Comparison of ENCODE assay signal across 1 cellular context in the genomic region with DNA sequence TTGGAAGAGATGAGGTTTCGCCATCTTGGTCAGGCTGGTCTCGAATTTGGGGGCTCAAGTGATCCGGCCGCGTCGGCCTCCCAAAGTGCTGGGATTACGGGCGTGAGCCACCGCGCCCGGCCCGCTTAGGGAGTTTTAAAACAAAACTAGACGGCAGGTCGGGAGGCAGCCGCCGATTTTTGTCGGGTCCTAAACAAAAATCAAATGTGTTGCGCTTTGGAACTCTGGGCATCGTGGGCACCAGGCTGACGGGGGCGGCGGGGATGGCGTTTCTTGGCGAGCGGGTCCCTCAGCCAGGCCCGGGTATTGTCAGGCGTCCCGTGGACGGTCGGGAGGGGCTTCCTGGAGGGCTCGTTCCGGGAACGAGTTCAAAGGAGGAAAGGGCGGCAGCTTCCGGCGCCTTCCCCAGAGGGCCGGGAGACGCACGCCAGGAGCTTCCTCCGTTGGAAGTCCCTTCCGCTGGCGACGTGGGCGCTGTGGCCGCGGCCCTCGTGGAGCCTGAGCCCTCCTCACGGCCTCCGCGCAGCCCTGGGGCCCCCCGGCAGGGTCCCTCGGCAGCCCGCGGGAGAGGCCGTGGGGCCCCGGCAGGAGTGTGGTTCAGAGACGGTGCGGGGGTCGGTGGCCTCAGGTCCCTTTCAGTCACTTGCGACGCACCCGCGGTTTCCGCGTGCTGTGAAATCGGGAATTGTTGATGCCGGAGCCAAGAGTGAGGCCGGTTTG.
TF ChIP-seq lines count a peak whose summit lies in the region.

No MANE protein-coding gene starts in this region.

TF ChIP-seq in HepG2, 621 proteins besides CTCF, POLR2A, EP300 and RAD21 (continued from another document and continues in another):
- TF ChIP-seq, protein P1, sequence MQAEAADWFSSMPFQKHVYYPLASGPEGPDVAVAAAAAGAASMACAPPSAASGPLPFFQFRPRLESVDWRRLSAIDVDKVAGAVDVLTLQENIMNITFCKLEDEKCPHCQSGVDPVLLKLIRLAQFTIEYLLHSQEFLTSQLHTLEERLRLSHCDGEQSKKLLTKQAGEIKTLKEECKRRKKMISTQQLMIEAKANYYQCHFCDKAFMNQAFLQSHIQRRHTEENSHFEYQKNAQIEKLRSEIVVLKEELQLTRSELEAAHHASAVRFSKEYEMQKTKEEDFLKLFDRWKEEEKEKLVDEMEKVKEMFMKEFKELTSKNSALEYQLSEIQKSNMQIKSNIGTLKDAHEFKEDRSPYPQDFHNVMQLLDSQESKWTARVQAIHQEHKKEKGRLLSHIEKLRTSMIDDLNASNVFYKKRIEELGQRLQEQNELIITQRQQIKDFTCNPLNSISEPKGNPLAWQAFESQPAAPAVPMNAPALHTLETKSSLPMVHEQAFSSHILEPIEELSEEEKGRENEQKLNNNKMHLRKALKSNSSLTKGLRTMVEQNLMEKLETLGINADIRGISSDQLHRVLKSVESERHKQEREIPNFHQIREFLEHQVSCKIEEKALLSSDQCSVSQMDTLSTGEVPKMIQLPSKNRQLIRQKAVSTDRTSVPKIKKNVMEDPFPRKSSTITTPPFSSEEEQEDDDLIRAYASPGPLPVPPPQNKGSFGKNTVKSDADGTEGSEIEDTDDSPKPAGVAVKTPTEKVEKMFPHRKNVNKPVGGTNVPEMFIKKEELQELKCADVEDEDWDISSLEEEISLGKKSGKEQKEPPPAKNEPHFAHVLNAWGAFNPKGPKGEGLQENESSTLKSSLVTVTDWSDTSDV (CRISPR knock-in tag; IDR thresholded peaks at IDR 0.05): peak; percentile 43; the same call in 1 of the 2 replicates
- peak; percentile 43; the same call in 1 of the 2 replicates for TF ChIP-seq ZNF589 (CRISPR knock-in tag; conservative IDR thresholded peaks at IDR 0.05)
- TF ChIP-seq, protein P2, sequence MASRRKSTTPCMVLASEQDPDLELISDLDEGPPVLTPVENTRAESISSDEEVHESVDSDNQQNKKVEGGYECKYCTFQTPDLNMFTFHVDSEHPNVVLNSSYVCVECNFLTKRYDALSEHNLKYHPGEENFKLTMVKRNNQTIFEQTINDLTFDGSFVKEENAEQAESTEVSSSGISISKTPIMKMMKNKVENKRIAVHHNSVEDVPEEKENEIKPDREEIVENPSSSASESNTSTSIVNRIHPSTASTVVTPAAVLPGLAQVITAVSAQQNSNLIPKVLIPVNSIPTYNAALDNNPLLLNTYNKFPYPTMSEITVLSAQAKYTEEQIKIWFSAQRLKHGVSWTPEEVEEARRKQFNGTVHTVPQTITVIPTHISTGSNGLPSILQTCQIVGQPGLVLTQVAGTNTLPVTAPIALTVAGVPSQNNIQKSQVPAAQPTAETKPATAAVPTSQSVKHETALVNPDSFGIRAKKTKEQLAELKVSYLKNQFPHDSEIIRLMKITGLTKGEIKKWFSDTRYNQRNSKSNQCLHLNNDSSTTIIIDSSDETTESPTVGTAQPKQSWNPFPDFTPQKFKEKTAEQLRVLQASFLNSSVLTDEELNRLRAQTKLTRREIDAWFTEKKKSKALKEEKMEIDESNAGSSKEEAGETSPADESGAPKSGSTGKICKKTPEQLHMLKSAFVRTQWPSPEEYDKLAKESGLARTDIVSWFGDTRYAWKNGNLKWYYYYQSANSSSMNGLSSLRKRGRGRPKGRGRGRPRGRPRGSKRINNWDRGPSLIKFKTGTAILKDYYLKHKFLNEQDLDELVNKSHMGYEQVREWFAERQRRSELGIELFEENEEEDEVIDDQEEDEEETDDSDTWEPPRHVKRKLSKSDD (CRISPR knock-in tag; IDR thresholded peaks at IDR 0.05; ENCODE audit: low read depth): no peak
- no peak for TF ChIP-seq ZNF121 (CRISPR knock-in tag; IDR thresholded peaks at IDR 0.05)
- peak; percentile 46; the same call in 1 of the 2 replicates for TF ChIP-seq SRY (CRISPR knock-in tag; IDR thresholded peaks at IDR 0.05)
- TF ChIP-seq MEIS2 (CRISPR knock-in tag; IDR thresholded peaks at IDR 0.05): no peak
- TF ChIP-seq SSRP1 (CRISPR knock-in tag; IDR thresholded peaks at IDR 0.05): no peak
- TF ChIP-seq, protein P3, sequence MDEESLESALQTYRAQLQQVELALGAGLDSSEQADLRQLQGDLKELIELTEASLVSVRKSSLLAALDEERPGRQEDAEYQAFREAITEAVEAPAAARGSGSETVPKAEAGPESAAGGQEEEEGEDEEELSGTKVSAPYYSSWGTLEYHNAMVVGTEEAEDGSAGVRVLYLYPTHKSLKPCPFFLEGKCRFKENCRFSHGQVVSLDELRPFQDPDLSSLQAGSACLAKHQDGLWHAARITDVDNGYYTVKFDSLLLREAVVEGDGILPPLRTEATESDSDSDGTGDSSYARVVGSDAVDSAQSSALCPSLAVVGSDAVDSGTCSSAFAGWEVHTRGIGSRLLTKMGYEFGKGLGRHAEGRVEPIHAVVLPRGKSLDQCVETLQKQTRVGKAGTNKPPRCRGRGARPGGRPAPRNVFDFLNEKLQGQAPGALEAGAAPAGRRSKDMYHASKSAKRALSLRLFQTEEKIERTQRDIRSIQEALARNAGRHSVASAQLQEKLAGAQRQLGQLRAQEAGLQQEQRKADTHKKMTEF (CRISPR knock-in tag; IDR thresholded peaks at IDR 0.05): peak; percentile 87
- TF ChIP-seq KLF9 (CRISPR knock-in tag; IDR thresholded peaks at IDR 0.05; ENCODE audit: low read depth): no peak
- TF ChIP-seq, protein P4, sequence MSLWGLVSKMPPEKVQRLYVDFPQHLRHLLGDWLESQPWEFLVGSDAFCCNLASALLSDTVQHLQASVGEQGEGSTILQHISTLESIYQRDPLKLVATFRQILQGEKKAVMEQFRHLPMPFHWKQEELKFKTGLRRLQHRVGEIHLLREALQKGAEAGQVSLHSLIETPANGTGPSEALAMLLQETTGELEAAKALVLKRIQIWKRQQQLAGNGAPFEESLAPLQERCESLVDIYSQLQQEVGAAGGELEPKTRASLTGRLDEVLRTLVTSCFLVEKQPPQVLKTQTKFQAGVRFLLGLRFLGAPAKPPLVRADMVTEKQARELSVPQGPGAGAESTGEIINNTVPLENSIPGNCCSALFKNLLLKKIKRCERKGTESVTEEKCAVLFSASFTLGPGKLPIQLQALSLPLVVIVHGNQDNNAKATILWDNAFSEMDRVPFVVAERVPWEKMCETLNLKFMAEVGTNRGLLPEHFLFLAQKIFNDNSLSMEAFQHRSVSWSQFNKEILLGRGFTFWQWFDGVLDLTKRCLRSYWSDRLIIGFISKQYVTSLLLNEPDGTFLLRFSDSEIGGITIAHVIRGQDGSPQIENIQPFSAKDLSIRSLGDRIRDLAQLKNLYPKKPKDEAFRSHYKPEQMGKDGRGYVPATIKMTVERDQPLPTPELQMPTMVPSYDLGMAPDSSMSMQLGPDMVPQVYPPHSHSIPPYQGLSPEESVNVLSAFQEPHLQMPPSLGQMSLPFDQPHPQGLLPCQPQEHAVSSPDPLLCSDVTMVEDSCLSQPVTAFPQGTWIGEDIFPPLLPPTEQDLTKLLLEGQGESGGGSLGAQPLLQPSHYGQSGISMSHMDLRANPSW (CRISPR knock-in tag; IDR thresholded peaks at IDR 0.05; ENCODE audit: borderline replicate concordance): no peak
- TF ChIP-seq TBP (CRISPR knock-in tag; IDR thresholded peaks at IDR 0.05): no peak
- TF ChIP-seq, protein P5, sequence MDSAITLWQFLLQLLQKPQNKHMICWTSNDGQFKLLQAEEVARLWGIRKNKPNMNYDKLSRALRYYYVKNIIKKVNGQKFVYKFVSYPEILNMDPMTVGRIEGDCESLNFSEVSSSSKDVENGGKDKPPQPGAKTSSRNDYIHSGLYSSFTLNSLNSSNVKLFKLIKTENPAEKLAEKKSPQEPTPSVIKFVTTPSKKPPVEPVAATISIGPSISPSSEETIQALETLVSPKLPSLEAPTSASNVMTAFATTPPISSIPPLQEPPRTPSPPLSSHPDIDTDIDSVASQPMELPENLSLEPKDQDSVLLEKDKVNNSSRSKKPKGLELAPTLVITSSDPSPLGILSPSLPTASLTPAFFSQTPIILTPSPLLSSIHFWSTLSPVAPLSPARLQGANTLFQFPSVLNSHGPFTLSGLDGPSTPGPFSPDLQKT (CRISPR knock-in tag; IDR thresholded peaks at IDR 0.05; ENCODE audit: borderline replicate concordance): no peak
- TF ChIP-seq MLLT10 (CRISPR knock-in tag; IDR thresholded peaks at IDR 0.05): no peak
- no peak for TF ChIP-seq ZNF329 (CRISPR knock-in tag; IDR thresholded peaks at IDR 0.05; ENCODE audit: low read depth)
- no peak for TF ChIP-seq HNRNPUL1 (IDR thresholded peaks at IDR 0.05; ENCODE audit: low read depth, low read length)
- peak; percentile 66 for TF ChIP-seq SP2 (CRISPR knock-in tag; IDR thresholded peaks at IDR 0.05)
- TF ChIP-seq, protein P6, sequence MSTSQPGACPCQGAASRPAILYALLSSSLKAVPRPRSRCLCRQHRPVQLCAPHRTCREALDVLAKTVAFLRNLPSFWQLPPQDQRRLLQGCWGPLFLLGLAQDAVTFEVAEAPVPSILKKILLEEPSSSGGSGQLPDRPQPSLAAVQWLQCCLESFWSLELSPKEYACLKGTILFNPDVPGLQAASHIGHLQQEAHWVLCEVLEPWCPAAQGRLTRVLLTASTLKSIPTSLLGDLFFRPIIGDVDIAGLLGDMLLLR (CRISPR knock-in tag; IDR thresholded peaks at IDR 0.05): 0 out of 2 replicates have a peak, but pooled peaks have one; percentile 15
- TF ChIP-seq FOXP1 (IDR thresholded peaks at IDR 0.05): no peak
- TF ChIP-seq FOXP1 (CRISPR knock-in tag; IDR thresholded peaks at IDR 0.05): no peak
- TF ChIP-seq NFIC (IDR thresholded peaks at IDR 0.05; ENCODE audit: low read length): no peak
- no peak for TF ChIP-seq ZNF737 (CRISPR knock-in tag; IDR thresholded peaks at IDR 0.05; ENCODE audit: borderline replicate concordance)
- TF ChIP-seq AGO2 (optimal IDR thresholded peaks at IDR 0.05; ENCODE audit: low read depth, low read length): peak; percentile 85
- peak; percentile 65; the same call in 1 of the 2 replicates for TF ChIP-seq HNRNPL (IDR thresholded peaks at IDR 0.05; ENCODE audit: low read depth, low read length)
- TF ChIP-seq, protein P7, sequence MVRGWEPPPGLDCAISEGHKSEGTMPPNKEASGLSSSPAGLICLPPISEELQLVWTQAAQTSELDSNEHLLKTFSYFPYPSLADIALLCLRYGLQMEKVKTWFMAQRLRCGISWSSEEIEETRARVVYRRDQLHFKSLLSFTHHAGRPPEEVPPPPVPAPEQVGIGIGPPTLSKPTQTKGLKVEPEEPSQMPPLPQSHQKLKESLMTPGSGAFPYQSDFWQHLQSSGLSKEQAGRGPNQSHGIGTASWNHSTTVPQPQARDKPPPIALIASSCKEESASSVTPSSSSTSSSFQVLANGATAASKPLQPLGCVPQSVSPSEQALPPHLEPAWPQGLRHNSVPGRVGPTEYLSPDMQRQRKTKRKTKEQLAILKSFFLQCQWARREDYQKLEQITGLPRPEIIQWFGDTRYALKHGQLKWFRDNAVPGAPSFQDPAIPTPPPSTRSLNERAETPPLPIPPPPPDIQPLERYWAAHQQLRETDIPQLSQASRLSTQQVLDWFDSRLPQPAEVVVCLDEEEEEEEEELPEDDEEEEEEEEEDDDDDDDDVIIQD (CRISPR knock-in tag; IDR thresholded peaks at IDR 0.05; ENCODE audit: low read depth): peak; percentile 22; the same call in 1 of the 2 replicates
- no peak for TF ChIP-seq MTA3 (CRISPR knock-in tag; IDR thresholded peaks at IDR 0.05)
- TF ChIP-seq DMAP1 (CRISPR knock-in tag; IDR thresholded peaks at IDR 0.05): peak; percentile 82
- no peak for TF ChIP-seq NFE2 (CRISPR knock-in tag; IDR thresholded peaks at IDR 0.05)
- no peak for TF ChIP-seq HMGA1 (CRISPR knock-in tag; conservative IDR thresholded peaks at IDR 0.05)
- TF ChIP-seq YEATS2 (CRISPR knock-in tag; IDR thresholded peaks at IDR 0.05; ENCODE audit: borderline replicate concordance): peak; percentile 72; the same call in 1 of the 2 replicates
- no peak for TF ChIP-seq HIVEP1 (CRISPR knock-in tag; IDR thresholded peaks at IDR 0.05)
- TF ChIP-seq ZNF431 (CRISPR knock-in tag; IDR thresholded peaks at IDR 0.05; ENCODE audit: borderline replicate concordance, low read depth): no peak
- TF ChIP-seq, protein P8, sequence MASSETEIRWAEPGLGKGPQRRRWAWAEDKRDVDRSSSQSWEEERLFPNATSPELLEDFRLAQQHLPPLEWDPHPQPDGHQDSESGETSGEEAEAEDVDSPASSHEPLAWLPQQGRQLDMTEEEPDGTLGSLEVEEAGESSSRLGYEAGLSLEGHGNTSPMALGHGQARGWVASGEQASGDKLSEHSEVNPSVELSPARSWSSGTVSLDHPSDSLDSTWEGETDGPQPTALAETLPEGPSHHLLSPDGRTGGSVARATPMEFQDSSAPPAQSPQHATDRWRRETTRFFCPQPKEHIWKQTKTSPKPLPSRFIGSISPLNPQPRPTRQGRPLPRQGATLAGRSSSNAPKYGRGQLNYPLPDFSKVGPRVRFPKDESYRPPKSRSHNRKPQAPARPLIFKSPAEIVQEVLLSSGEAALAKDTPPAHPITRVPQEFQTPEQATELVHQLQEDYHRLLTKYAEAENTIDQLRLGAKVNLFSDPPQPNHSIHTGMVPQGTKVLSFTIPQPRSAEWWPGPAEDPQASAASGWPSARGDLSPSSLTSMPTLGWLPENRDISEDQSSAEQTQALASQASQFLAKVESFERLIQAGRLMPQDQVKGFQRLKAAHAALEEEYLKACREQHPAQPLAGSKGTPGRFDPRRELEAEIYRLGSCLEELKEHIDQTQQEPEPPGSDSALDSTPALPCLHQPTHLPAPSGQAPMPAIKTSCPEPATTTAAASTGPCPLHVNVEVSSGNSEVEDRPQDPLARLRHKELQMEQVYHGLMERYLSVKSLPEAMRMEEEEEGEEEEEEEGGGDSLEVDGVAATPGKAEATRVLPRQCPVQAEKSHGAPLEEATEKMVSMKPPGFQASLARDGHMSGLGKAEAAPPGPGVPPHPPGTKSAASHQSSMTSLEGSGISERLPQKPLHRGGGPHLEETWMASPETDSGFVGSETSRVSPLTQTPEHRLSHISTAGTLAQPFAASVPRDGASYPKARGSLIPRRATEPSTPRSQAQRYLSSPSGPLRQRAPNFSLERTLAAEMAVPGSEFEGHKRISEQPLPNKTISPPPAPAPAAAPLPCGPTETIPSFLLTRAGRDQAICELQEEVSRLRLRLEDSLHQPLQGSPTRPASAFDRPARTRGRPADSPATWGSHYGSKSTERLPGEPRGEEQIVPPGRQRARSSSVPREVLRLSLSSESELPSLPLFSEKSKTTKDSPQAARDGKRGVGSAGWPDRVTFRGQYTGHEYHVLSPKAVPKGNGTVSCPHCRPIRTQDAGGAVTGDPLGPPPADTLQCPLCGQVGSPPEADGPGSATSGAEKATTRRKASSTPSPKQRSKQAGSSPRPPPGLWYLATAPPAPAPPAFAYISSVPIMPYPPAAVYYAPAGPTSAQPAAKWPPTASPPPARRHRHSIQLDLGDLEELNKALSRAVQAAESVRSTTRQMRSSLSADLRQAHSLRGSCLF (CRISPR knock-in tag; IDR thresholded peaks at IDR 0.05; ENCODE audit: borderline replicate concordance): no peak
- TF ChIP-seq GATA4 (IDR thresholded peaks at IDR 0.05; ENCODE audit: borderline replicate concordance, low read depth): no peak
